In genomic region chr11:44740967-44741366, GRCh38 we compare ENCODE assay signal across 18 cellular contexts. TPM values are rescaled to one million over a fixed set of nuclear protein-coding genes. Genes with fewer than 3 reads are reported as not detected.
DNase-seq lines count a peak whose midpoint lies in the region; ATAC-seq and TF ChIP-seq lines count a peak whose summit lies in the region.
"Had no signal": no experiment of that assay in that cellular context is flagged by ENCODE, and none has a peak within 500 bp of the region (broad histone marks: within the 10 kb centered on the region; RNA-seq: fewer than 3 reads in every experiment).

No MANE protein-coding gene starts in this region.

- TF ChIP-seq CTCF in H9 (conservative IDR thresholded peaks at IDR 0.05), result no peak
- no peak for TF ChIP-seq CTCF in heart left ventricle (IDR thresholded peaks at IDR 0.05)
- TF ChIP-seq CTCF in upper lobe of right lung (IDR thresholded peaks at IDR 0.05), result no peak

- H3K4me2 ChIP-seq in H9 (ENCODE audit: insufficient read depth, insufficient read length, low read length), result peak overlapping the region; percentile 31

- no peaks in the 10 kb centered on the region; the same call in 1 of the 2 replicates for H3K27me3 ChIP-seq in H9 (ENCODE audit: insufficient read depth, low read length)
- H3K27me3 ChIP-seq in heart left ventricle, result no peaks in the 10 kb centered on the region
- H3K27me3 ChIP-seq in muscle layer of colon (ENCODE audit: control insufficient read depth in 1 of 2, insufficient read depth in 2 of 2, low read length in 2 of 2), result no peaks in the 10 kb centered on the region
- H3K27me3 ChIP-seq in upper lobe of right lung, result no peaks in the 10 kb centered on the region

- CTCF ChIA-PET in activated CD4-positive, alpha-beta memory T cell treated with anti-CD3 and anti-CD28 coated beads for 36 hours (lab: Charles Lee), result interaction anchor here (0.8 to 4.0 kb wide), 4 partner anchors 10 to 170 kb away, joined by 3 to 16 read pairs (median 5); no protein-coding TSS in a partner anchor

- H2AFZ ChIP-seq in H9 (ENCODE audit: low read length), result no peak overlapping the region

- H3K79me2 ChIP-seq in H9 (ENCODE audit: insufficient read depth, low read length), result no peaks in the 10 kb centered on the region

- H4K8ac ChIP-seq in H9 (replicated peaks; ENCODE audit: insufficient read length, low read depth, low read length), result no peak overlapping the region

- POLR2A ChIA-PET in activated CD4-positive, alpha-beta memory T cell treated with anti-CD3 and anti-CD28 coated beads for 36 hours (lab: Charles Lee), result no interaction called here

- intact Hi-C loops in heart left ventricle (cut with DNase I) (no loop called here), upper lobe of right lung (cut with DNase I) (no loop called here)
- intact Hi-C loops in activated CD4-positive, alpha-beta memory T cell treated with anti-CD3 and anti-CD28 coated beads for 36 hours (cut with micrococcal nuclease), result no loop called here

- H3K27ac Mint-ChIP-seq in H9, result peak overlapping the region in 2 of 3 experiments; percentile 28 to 73; a peak in 3 of 7 replicates
- no peak overlapping the region for H3K27ac Mint-ChIP-seq in activated CD4-positive, alpha-beta memory T cell treated with anti-CD3 and anti-CD28 coated beads for 36 hours

- no peaks in the 10 kb centered on the region for H3K23me2 ChIP-seq in H9 (ENCODE audit: insufficient read length, low read depth, low read length, poor library complexity, severe bottlenecking)

- H3K9me3 Mint-ChIP-seq in H9, result no peaks in the 10 kb centered on the region
- no peaks in the 10 kb centered on the region for H3K9me3 Mint-ChIP-seq in activated CD4-positive, alpha-beta memory T cell treated with anti-CD3 and anti-CD28 coated beads for 36 hours

- ATAC-seq in heart left ventricle (peak in 3 of 4 donors; percentile 26 to 52 (median 35)), upper lobe of right lung (no peak)

- H2BK12ac ChIP-seq in H9 (ENCODE audit: insufficient read length, low read depth, low read length), result no peak overlapping the region

- H3K18ac ChIP-seq in H9 (ENCODE audit: insufficient read length, low read depth, low read length), result no peak overlapping the region

- H3K9ac ChIP-seq in H9 (ENCODE audit: extremely low read depth, insufficient read length, low read length), result no peak overlapping the region
- no peak overlapping the region for H3K9ac ChIP-seq in muscle layer of colon (ENCODE audit: low read length)

- H3K79me1 ChIP-seq in H9 (ENCODE audit: insufficient read depth, low read depth, low read length, poor library complexity, severe bottlenecking), result no peaks in the 10 kb centered on the region

- H3K27ac ChIP-seq in H9 (ENCODE audit: insufficient read length, low read depth, low read length) (no peak overlapping the region), heart left ventricle (peak overlapping the region in 9 of 12 donors; percentile 43 to 75 (median 60)), muscle layer of colon (ENCODE audit: low read depth, low read length) (peak overlapping the region; percentile 2), upper lobe of right lung (no peak overlapping the region)
- H3K27ac ChIP-seq: RWPE1, SJSA1 had no signal

- no peak overlapping the region for H3T11ph ChIP-seq in H9 (ENCODE audit: low read length)

- H3K9me3 ChIP-seq in H9 (ENCODE audit: control insufficient read depth, low read depth, low read length) (no peaks in the 10 kb centered on the region), heart left ventricle (no peaks in the 10 kb centered on the region), muscle layer of colon (ENCODE audit: low read length) (no peaks in the 10 kb centered on the region), upper lobe of right lung (no peaks in the 10 kb centered on the region)
- H3K9me3 ChIP-seq: Caco-2, SJSA1 had no signal

- H2BK120ac ChIP-seq in H9 (ENCODE audit: low read depth, low read length, poor library complexity, severe bottlenecking), result no peak overlapping the region

- H3K4me3 ChIP-seq in heart left ventricle, result no peak overlapping the region
- no peak overlapping the region for H3K4me3 ChIP-seq in muscle layer of colon (ENCODE audit: low read depth in 1 of 2, low read length in 2 of 2)
- no peak overlapping the region for H3K4me3 ChIP-seq in upper lobe of right lung
- H3K4me3 ChIP-seq: SJSA1 had no signal

- H3K36me3 ChIP-seq in heart left ventricle (peaks cover 0 to 16% (median 0%) of the 10 kb centered on the region in 9 donors), muscle layer of colon (ENCODE audit: insufficient read depth, low read length) (peaks cover 16% of the 10 kb centered on the region), upper lobe of right lung (no peaks in the 10 kb centered on the region)
- H3K36me3 ChIP-seq: SJSA1 had no signal

- H3K4me3 Mint-ChIP-seq in H9, result peak overlapping the region; percentile 2 to 58; a peak in 2 of 5 replicates
- no peak overlapping the region for H3K4me3 Mint-ChIP-seq in activated CD4-positive, alpha-beta memory T cell treated with anti-CD3 and anti-CD28 coated beads for 36 hours

- no peak overlapping the region for H3K23ac ChIP-seq in H9 (ENCODE audit: insufficient read length, low read depth, low read length)

- H3K14ac ChIP-seq in H9 (ENCODE audit: insufficient read depth, low read length), result no peak overlapping the region

- H2BK15ac ChIP-seq in H9 (ENCODE audit: low read depth, low read length), result no peak overlapping the region

- no peak for DNase-seq in H9
- DNase-seq in dermis blood vessel endothelial cell, result peak; percentile 27
- DNase-seq in heart left ventricle, result no peak
- DNase-seq in activated CD4-positive, alpha-beta memory T cell treated with anti-CD3 and anti-CD28 coated beads for 36 hours, result no peak
- DNase-seq in NCI-H2227 treated with DMSO at 0.1 percent for 48 hours (lab: John Stamatoyannopoulos, UW), result no peak
- DNase-seq in NCI-H2029 (lab: John Stamatoyannopoulos, UW), result no peak
- DNase-seq in upper lobe of right lung, result no peak
- DNase-seq: Caco-2, DMS153, GOT3, NCI-H1417, NCI-H187 treated with DMSO at 0.1 percent for 48 hours, NCI-H446 treated with DMSO at 0.1 percent for 48 hours, NCI-H774 had no signal

- peaks cover 19% of the 10 kb centered on the region for H3K27me3 Mint-ChIP-seq in H9 (ENCODE audit: low read depth)
- no peaks in the 10 kb centered on the region for H3K27me3 Mint-ChIP-seq in activated CD4-positive, alpha-beta memory T cell treated with anti-CD3 and anti-CD28 coated beads for 36 hours

- no peak overlapping the region for H2BK20ac ChIP-seq in H9 (ENCODE audit: low read depth, low read length, poor library complexity, severe bottlenecking)

- H4K91ac ChIP-seq in H9 (ENCODE audit: insufficient read length, low read depth, low read length), result no peak overlapping the region

- no peak overlapping the region for H2BK5ac ChIP-seq in H9 (ENCODE audit: insufficient read length, low read length)

- H3K36me3 Mint-ChIP-seq in H9 (ENCODE audit: insufficient read depth in 1 of 3, low read depth in 3 of 3), result peaks cover 0 to 4% (median 3%) of the 10 kb centered on the region in 3 experiments; a peak in 3 of 7 replicates
- H3K36me3 Mint-ChIP-seq in activated CD4-positive, alpha-beta memory T cell treated with anti-CD3 and anti-CD28 coated beads for 36 hours, result peaks cover 3% of the 10 kb centered on the region

- peaks cover 62 to 75% of the 10 kb centered on the region in 2 experiments for H3K4me1 Mint-ChIP-seq in H9
- peaks cover 34% of the 10 kb centered on the region for H3K4me1 Mint-ChIP-seq in activated CD4-positive, alpha-beta memory T cell treated with anti-CD3 and anti-CD28 coated beads for 36 hours (ENCODE audit: low read depth)

- no peak overlapping the region for H2AK5ac ChIP-seq in H9 (ENCODE audit: insufficient read length, low read length)

- H4K20me1 ChIP-seq in H9 (ENCODE audit: control insufficient read depth, insufficient read depth, insufficient read length), result no peaks in the 10 kb centered on the region

- H4K5ac ChIP-seq in H9 (ENCODE audit: insufficient read length, low read depth, low read length), result no peak overlapping the region

- no peak overlapping the region for H3K56ac ChIP-seq in H9 (ENCODE audit: insufficient read length, low read depth, low read length)

- TF ChIP-seq POLR2A in heart left ventricle (IDR thresholded peaks at IDR 0.05), result no peak

- peaks cover 17% of the 10 kb centered on the region for H3K4me1 ChIP-seq in H9 (ENCODE audit: insufficient read depth, low read length)
- peaks cover 3 to 81% (median 48%) of the 10 kb centered on the region in 12 donors for H3K4me1 ChIP-seq in heart left ventricle
- peaks cover 41% of the 10 kb centered on the region for H3K4me1 ChIP-seq in muscle layer of colon (ENCODE audit: insufficient read depth, low read length)
- H3K4me1 ChIP-seq in upper lobe of right lung, result peaks cover 5% of the 10 kb centered on the region
- H3K4me1 ChIP-seq: Caco-2, SJSA1 had no signal

- no peak overlapping the region for H3K4ac ChIP-seq in H9 (ENCODE audit: low read depth, low read length)

- no CpG with 5 or more reads among the region's 8 CpGs for WGBS in H9 (ENCODE audit: extremely low coverage, insufficient read length, low lambda C conversion rate)
- 32 to 51% (median 43%) methylated on average over 8 of the region's 8 CpGs for WGBS in heart left ventricle, 4 donors

RNA-seq across cellular contexts. Expression of gene TSPAN18, which starts 14.2 kb away (rescaled TPM):
- total RNA-seq in H9 (2021), result 25.3 and 26.5 TPM in 2 replicates
- 48.3 and 74.5 TPM in 2 replicates for total RNA-seq in dermis blood vessel endothelial cell
- total RNA-seq in heart left ventricle, result 100 to 1,000 TPM in 4 of 9 donors, 10 to 100 TPM in 5; 47.6 to 151 (median 90.6) TPM
- 10 to 100 TPM; 40.0 to 60.4 TPM for polyA plus RNA-seq in heart left ventricle
- 1 to 10 TPM; 5.8 to 8.2 TPM for total RNA-seq in activated CD4-positive, alpha-beta memory T cell treated with anti-CD3 and anti-CD28 coated beads for 36 hours
- total RNA-seq in upper lobe of right lung, result 46.4 TPM
- total RNA-seq: HT1080 had no signal

Comparison
In these comparisons a context has a peak if more than half of its experiments do, and no peak if none do; other contexts are left out.
1. H3K27ac ChIP-seq: peak in heart left ventricle (9 of 12) and muscle layer of colon (single experiment); none in H9 (single experiment) and upper lobe of right lung (single experiment).